Comparison of ENCODE assay signal across 8 cellular contexts in the genomic region with DNA sequence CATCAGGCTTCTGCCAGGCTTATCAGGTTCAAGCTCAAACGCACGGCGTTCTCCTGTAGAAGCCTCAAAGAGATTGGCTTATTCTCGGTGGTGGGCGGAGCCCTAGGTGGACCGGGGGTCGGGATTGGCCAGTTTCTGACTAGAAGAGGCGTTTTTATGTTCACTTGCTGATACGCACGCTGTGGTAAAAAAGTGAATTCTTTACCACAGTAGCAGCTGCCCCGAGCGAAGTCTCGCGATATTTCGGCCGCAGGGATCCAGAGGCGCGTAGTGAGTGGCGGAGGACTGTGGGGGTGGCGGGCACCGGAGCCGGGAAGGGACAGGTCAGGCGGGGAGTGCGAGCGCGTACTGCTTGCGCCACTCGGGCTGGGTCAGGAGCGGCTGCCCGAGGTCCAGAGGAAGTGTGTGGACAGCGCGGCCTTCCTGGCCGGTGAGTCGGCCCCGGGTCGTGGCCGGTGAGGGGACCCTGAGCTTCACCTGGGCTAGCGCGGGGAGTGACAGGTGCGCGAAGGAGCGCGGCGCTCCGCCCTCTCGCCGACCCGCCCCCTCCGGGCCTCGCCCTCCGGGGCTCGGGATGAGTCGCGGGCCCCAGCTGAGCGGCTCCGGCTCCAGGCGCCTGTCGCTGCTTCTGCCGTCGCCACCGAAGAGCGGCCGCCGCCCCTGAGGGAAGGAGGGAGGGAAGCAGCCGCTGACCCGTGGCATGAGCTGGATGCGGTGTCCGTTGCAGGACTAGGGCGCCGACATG. TPM values are rescaled to one million over a fixed set of nuclear protein-coding genes. Genes with fewer than 3 reads are reported as not detected.
DNase-seq lines count a peak whose midpoint lies in the region; ATAC-seq and TF ChIP-seq lines count a peak whose summit lies in the region.

Gene DMXL1, plus strand, starts transcription at position 260 of the 745 bp plus-strand sequence. Its CDS starts 483 bp downstream, at position 743.

- H3K9me3 ChIP-seq in BLaER1 treated with 17β-estradiol and CSF1 and Interleukin-3, amounts not matched to agents 10 nM and 100 nM (replicated peaks in 1 of 11), result no peaks in the 10 kb centered on the region
- H3K9me3 ChIP-seq in left lung, result no peaks in the 10 kb centered on the region

- peak; percentile 79 for ATAC-seq in GM19395 (IDR thresholded peaks at IDR 0.05; ENCODE audit: unreplicated experiment)
- peak; percentile 78 for ATAC-seq in HG03565 (IDR thresholded peaks at IDR 0.05; ENCODE audit: unreplicated experiment)
- peak; percentile 93 for ATAC-seq in left lung

- peaks cover 0 to 37% (median 6%) of the 10 kb centered on the region in 11 experiments; a peak in 8 of 22 replicates for H4K20me1 ChIP-seq in BLaER1 treated with 17β-estradiol and CSF1 and Interleukin-3, amounts not matched to agents 10 nM and 100 nM

- H3K4me1 ChIP-seq in BLaER1 treated with 17β-estradiol and CSF1 and Interleukin-3, amounts not matched to agents 10 nM and 100 nM, result peaks cover 30 to 50% (median 34%) of the 10 kb centered on the region in 10 experiments
- H3K4me1 ChIP-seq in left lung, result peaks cover 18 to 43% of the 10 kb centered on the region in 2 donors

- H3K36me3 ChIP-seq in BLaER1 treated with 17β-estradiol and CSF1 and Interleukin-3, amounts not matched to agents 10 nM and 100 nM, result no peaks in the 10 kb centered on the region
- H3K36me3 ChIP-seq in left lung, result no peaks in the 10 kb centered on the region

- peak within 1 kb of the TSS; percentile 77 to 96 (median 90) for H3K4me3 ChIP-seq in BLaER1 treated with 17β-estradiol and CSF1 and Interleukin-3, amounts not matched to agents 10 nM and 100 nM
- H3K4me3 ChIP-seq in left lung, result peak within 1 kb of the TSS; percentile 89 to 95

- TF ChIP-seq CTCF in left lung (IDR thresholded peaks at IDR 0.05), result peak in 1 of 2 donors; percentile 18

- peak within 1 kb of the TSS; percentile 78 to 96 (median 83) for H3K4me2 ChIP-seq in BLaER1 treated with 17β-estradiol and CSF1 and Interleukin-3, amounts not matched to agents 10 nM and 100 nM

- intact Hi-C loops in left lung (cut with DNase I), result no loop called here

- H3K9ac ChIP-seq in BLaER1 treated with 17β-estradiol and CSF1 and Interleukin-3, amounts not matched to agents 10 nM and 100 nM, result peak within 1 kb of the TSS; percentile 85 to 98 (median 92)

- no peaks in the 10 kb centered on the region for H3K27me3 ChIP-seq in BLaER1 treated with 17β-estradiol and CSF1 and Interleukin-3, amounts not matched to agents 10 nM and 100 nM
- H3K27me3 ChIP-seq in left lung, result no peaks in the 10 kb centered on the region

- peak within 1 kb of the TSS; percentile 82 to 96 (median 86) for H3K27ac ChIP-seq in BLaER1 treated with 17β-estradiol and CSF1 and Interleukin-3, amounts not matched to agents 10 nM and 100 nM
- peak within 1 kb of the TSS; percentile 94 to 99 for H3K27ac ChIP-seq in left lung

- DNase-seq in NCI-H774 (lab: John Stamatoyannopoulos, UW) (peak; percentile 97), dermis blood vessel endothelial cell (peak; percentile 100), left lung (peak; percentile 99 to 100)
- peak; percentile 98 for DNase-seq in activated CD4-positive, alpha-beta T cell treated with anti-CD3 and anti-CD28 coated beads, Interleukin-2, amount 50 U/mL, for 4 hours
- DNase-seq in stimulated activated CD4-positive, alpha-beta T cell treated with anti-CD3 and anti-CD28 coated beads, Interleukin-2, amount 100 ng/mL, for 48 hours, result peak; percentile 95 to 97

RNA-seq across cellular contexts. Expression of gene DMXL1, which starts in this region (rescaled TPM):
- 35.1 and 53.4 TPM in 2 replicates for total RNA-seq in dermis blood vessel endothelial cell
- 10 to 100 TPM; 44.3 to 48.3 TPM for total RNA-seq in left lung

Comparison
In these comparisons a context has a peak if more than half of its experiments do, and no peak if none do; other contexts are left out.
1. Peak in every context shown above with its lines: DNase-seq, ATAC-seq, H3K4me3 ChIP-seq and H3K27ac ChIP-seq.